9 cellular contexts compared by ENCODE assay signal in genomic region chr6:22470454-22471368, GRCh38.
A peak's percentile ranks its signal among the peaks of the same experiment; 100 is the strongest.
DNase-seq lines count a peak whose midpoint lies in the region; ATAC-seq and TF ChIP-seq lines count a peak whose summit lies in the region.
"Had no signal": no experiment of that assay in that cellular context is flagged by ENCODE, and none has a peak within 500 bp of the region (broad histone marks: within the 10 kb centered on the region; RNA-seq: fewer than 3 reads in every experiment).

No MANE protein-coding gene starts in this region.

- POLR2A ChIA-PET in GM10248 (lab: Yijun Ruan, JAX) = no interaction called here

- H3K4me3 ChIP-seq in esophagus squamous epithelium = peak overlapping the region in 1 of 4 donors; percentile 28

- H3K27ac ChIP-seq in esophagus squamous epithelium = peak overlapping the region in 3 of 4 donors; percentile 34 to 49 (median 35)

- H3K9me3 ChIP-seq in esophagus squamous epithelium = no peaks in the 10 kb centered on the region

- 34 to 60% methylated on average over 7 to 8 of the region's 8 CpGs for WGBS in esophagus squamous epithelium, 2 donors

- peak; percentile 12 for DNase-seq in GM03348 (ENCODE audit: low spot score)
- DNase-seq in NCI-H774 (lab: John Stamatoyannopoulos, UW) = peak; percentile 64
- no peak for DNase-seq in esophagus squamous epithelium (lab: John Stamatoyannopoulos, UW)
- DNase-seq in renal cortical epithelial cell (ENCODE audit: low read depth) = peak; percentile 67
- no peak for DNase-seq in GM10248 (ENCODE audit: extremely low spot score)
- no peak for DNase-seq in NCI-H187 (lab: John Stamatoyannopoulos, UW)
- DNase-seq in CD1c-positive myeloid dendritic cell (ENCODE audit: extremely low spot score) = no peak

- TF ChIP-seq CTCF in esophagus squamous epithelium (IDR thresholded peaks at IDR 0.05) (peak in 3 of 6 experiments; percentile 27 to 48 (median 34)), GM10248 (IDR thresholded peaks at IDR 0.05; ENCODE audit: control extremely low read depth, extremely low read depth, low read depth, missing control alignments) (no peak)

- CTCF ChIA-PET in GM10248 (lab: Yijun Ruan, JAX) = interaction anchor here (1.1 to 1.8 kb wide), 3 partner anchors 9 to 186 kb away, joined by 3 to 4 read pairs (median 3); no protein-coding TSS in a partner anchor

- intact Hi-C loops in esophagus squamous epithelium (cut with DNase I) = no loop called here

- ATAC-seq in GM19035 (IDR thresholded peaks at IDR 0.05; ENCODE audit: unreplicated experiment) = no peak
- ATAC-seq: HCT116 had no signal

- no peak for TF ChIP-seq POLR2A in esophagus squamous epithelium (IDR thresholded peaks at IDR 0.05)

- no peaks in the 10 kb centered on the region for H3K27me3 ChIP-seq in esophagus squamous epithelium

- peaks cover 0 to 21% (median 17%) of the 10 kb centered on the region in 3 donors for H3K4me1 ChIP-seq in esophagus squamous epithelium

- H3K36me3 ChIP-seq in esophagus squamous epithelium = no peaks in the 10 kb centered on the region

Comparison
In these comparisons a context has a peak if more than half of its experiments do, and no peak if none do; other contexts are left out.
1. DNase-seq: peak in GM03348 (single experiment), NCI-H774 (single experiment) and renal cortical epithelial cell (single experiment); none in esophagus squamous epithelium (single experiment), GM10248 (single experiment), NCI-H187 (0 of 2) and CD1c-positive myeloid dendritic cell (single experiment).